8 cellular contexts compared by ENCODE assay signal in the genomic region with DNA sequence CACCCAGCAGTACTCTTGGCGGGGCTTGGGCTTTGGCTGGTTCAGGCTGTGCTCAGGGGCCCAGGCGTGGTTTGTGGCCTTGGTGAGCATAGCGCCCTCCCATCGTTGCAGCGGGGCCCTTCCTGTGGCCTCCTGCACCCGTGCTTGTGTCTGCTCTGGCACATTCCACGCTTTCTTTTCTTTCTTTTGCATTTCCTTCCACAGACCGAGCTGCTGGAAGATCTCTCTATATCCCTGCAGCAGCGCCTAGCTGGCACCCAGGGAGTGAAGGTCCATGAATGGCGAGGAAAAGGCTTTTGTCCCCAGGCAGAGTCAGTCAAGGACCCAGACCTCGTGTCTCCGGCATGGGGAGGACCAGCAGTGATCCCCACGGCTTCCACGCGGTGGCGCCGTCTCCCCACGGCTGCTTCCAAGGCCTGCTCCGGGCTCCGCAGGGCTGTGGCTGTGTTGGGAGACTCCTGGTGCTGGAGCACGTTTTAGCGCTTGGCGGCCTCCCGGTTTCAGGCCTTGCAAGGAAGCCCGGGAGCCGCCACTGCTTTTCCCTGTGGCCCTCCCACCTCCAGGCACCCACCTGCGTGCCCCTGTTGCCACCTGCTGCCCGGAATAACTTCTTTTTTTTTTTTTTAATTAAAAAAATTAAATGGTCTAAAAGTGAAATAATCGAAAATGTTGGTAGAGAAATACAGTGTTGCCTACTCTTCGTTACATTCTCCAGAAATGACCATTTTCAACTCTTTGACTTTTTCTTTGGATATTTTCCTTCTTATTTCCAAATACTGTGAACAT. TPM values are rescaled to one million over a fixed set of nuclear protein-coding genes. Genes with fewer than 3 reads are reported as not detected.
DNase-seq lines count a peak whose midpoint lies in the region; ATAC-seq and TF ChIP-seq lines count a peak whose summit lies in the region.

No MANE protein-coding gene starts in this region.

- TF ChIP-seq POLR2A in esophagus squamous epithelium (IDR thresholded peaks at IDR 0.05) = no peak

- H4K20me1 ChIP-seq in OCI-LY1 (ENCODE audit: insufficient read depth, low read length) = no peaks in the 10 kb centered on the region

- H3K27ac Mint-ChIP-seq in natural killer cell = peak overlapping the region; percentile 43 to 80
- peak overlapping the region; percentile 91 for H3K27ac Mint-ChIP-seq in stimulated activated effector memory CD8-positive, alpha-beta T cell treated with anti-CD3 and anti-CD28 coated beads, Interleukin-12 subunit alpha, Interleukin-12 subunit beta, amount 100 ng/mL, for 72 hours

- no peaks in the 10 kb centered on the region for H3K9me3 Mint-ChIP-seq in natural killer cell
- no peaks in the 10 kb centered on the region for H3K9me3 Mint-ChIP-seq in stimulated activated effector memory CD8-positive, alpha-beta T cell treated with anti-CD3 and anti-CD28 coated beads, Interleukin-12 subunit alpha, Interleukin-12 subunit beta, amount 100 ng/mL, for 72 hours

- no peaks in the 10 kb centered on the region for H3K27me3 ChIP-seq in OCI-LY1 (ENCODE audit: insufficient read depth, low read length)
- peaks cover 0 to 5% (median 0%) of the 10 kb centered on the region in 4 donors for H3K27me3 ChIP-seq in esophagus squamous epithelium

- in situ Hi-C loops in ACHN (cut with HindIII; ENCODE audit: low pct_ligation_motif_present, low pct_unique_long_range_greater_than_20kb, low sequenced_read_pairs) = no loop called here

- H3K36me3 Mint-ChIP-seq in natural killer cell = no peaks in the 10 kb centered on the region
- no peaks in the 10 kb centered on the region for H3K36me3 Mint-ChIP-seq in stimulated activated effector memory CD8-positive, alpha-beta T cell treated with anti-CD3 and anti-CD28 coated beads, Interleukin-12 subunit alpha, Interleukin-12 subunit beta, amount 100 ng/mL, for 72 hours

- 33 to 38% methylated on average over 12 to 18 of the region's 30 CpGs for WGBS in esophagus squamous epithelium, 2 donors

- H3K27me3 Mint-ChIP-seq in natural killer cell (ENCODE audit: low read depth in 2 of 2) = peaks cover 13 to 38% of the 10 kb centered on the region in 2 donors

- no peak overlapping the region for H3K4me3 ChIP-seq in OCI-LY1 (ENCODE audit: low read depth, low read length, poor library complexity, severe bottlenecking)
- no peak overlapping the region for H3K4me3 ChIP-seq in esophagus squamous epithelium

- peak overlapping the region; percentile 64 for H3K4me3 Mint-ChIP-seq in natural killer cell
- peak overlapping the region; percentile 52 for H3K4me3 Mint-ChIP-seq in stimulated activated effector memory CD8-positive, alpha-beta T cell treated with anti-CD3 and anti-CD28 coated beads, Interleukin-12 subunit alpha, Interleukin-12 subunit beta, amount 100 ng/mL, for 72 hours

- no peaks in the 10 kb centered on the region for H3K9me3 ChIP-seq in OCI-LY1 (ENCODE audit: low read length)
- no peaks in the 10 kb centered on the region for H3K9me3 ChIP-seq in esophagus squamous epithelium

- peaks cover 10 to 21% of the 10 kb centered on the region in 2 donors for H3K4me1 Mint-ChIP-seq in natural killer cell
- H3K4me1 Mint-ChIP-seq in stimulated activated effector memory CD8-positive, alpha-beta T cell treated with anti-CD3 and anti-CD28 coated beads, Interleukin-12 subunit alpha, Interleukin-12 subunit beta, amount 100 ng/mL, for 72 hours = peaks cover 26% of the 10 kb centered on the region

- no peaks in the 10 kb centered on the region for H3K9me2 ChIP-seq in OCI-LY1 (ENCODE audit: low read depth, low read length)

- TF ChIP-seq CTCF in OCI-LY1 (IDR thresholded peaks at IDR 0.05; ENCODE audit: low read length) = peak; percentile 64
- peak; percentile 53 to 88 (median 81) for TF ChIP-seq CTCF in esophagus squamous epithelium (IDR thresholded peaks at IDR 0.05)
- peak; percentile 96 for TF ChIP-seq CTCF in natural killer cell (IDR thresholded peaks at IDR 0.05)

- DNase-seq in ACHN (peak; percentile 53), activated T-cell treated with anti-CD3 and anti-CD28 coated beads for 4 hours (peak; percentile 56), esophagus squamous epithelium (lab: John Stamatoyannopoulos, UW) (no peak), natural killer cell (peak; percentile 79)
- peak; percentile 82 to 89 for DNase-seq in stimulated activated effector memory CD8-positive, alpha-beta T cell treated with anti-CD3 and anti-CD28 coated beads, Interleukin-12 subunit alpha, Interleukin-12 subunit beta, amount 100 ng/mL, for 72 hours (ENCODE audit: low spot score in 2 of 2)

- ATAC-seq in GM18868 (IDR thresholded peaks at IDR 0.05; ENCODE audit: unreplicated experiment) = peak; percentile 88
- ATAC-seq in HG03280 (IDR thresholded peaks at IDR 0.05; ENCODE audit: unreplicated experiment) = peak; percentile 89
- peak; percentile 86 to 99 (median 99) for ATAC-seq in natural killer cell
- peak; percentile 92 for ATAC-seq in stimulated activated effector memory CD8-positive, alpha-beta T cell treated with anti-CD3 and anti-CD28 coated beads, Interleukin-12 subunit alpha, Interleukin-12 subunit beta, amount 100 ng/mL, for 72 hours

- H3K79me2 ChIP-seq in OCI-LY1 (ENCODE audit: insufficient read depth, low read length) = no peaks in the 10 kb centered on the region

- H3K36me3 ChIP-seq in OCI-LY1 (ENCODE audit: insufficient read depth, low read length) (no peaks in the 10 kb centered on the region), esophagus squamous epithelium (no peaks in the 10 kb centered on the region)

- H3K27ac ChIP-seq in OCI-LY1 (ENCODE audit: low read depth, low read length, poor library complexity, severe bottlenecking) (no peak overlapping the region), esophagus squamous epithelium (no peak overlapping the region)

- no peaks in the 10 kb centered on the region for H3F3A ChIP-seq in OCI-LY1 (ENCODE audit: insufficient read depth, low read length)

- intact Hi-C loops in esophagus squamous epithelium (cut with DNase I) = no loop called here
- intact Hi-C loops in natural killer cell (cut with micrococcal nuclease) = loop anchor here (5.0 kb wide), 2 partner anchors 297 to 367 kb away; no protein-coding TSS in a partner anchor

- H2AFZ ChIP-seq in OCI-LY1 (ENCODE audit: low read length) = no peak overlapping the region

- no peak overlapping the region for H3K4me2 ChIP-seq in OCI-LY1 (ENCODE audit: low read length)

- H3K4me1 ChIP-seq in OCI-LY1 (ENCODE audit: insufficient read depth, low read length, severe bottlenecking) (no peaks in the 10 kb centered on the region), esophagus squamous epithelium (peaks cover 0 to 6% (median 0%) of the 10 kb centered on the region in 3 donors)

- no peak overlapping the region for H3K9ac ChIP-seq in OCI-LY1 (ENCODE audit: low read length)

RNA-seq across cellular contexts. Expression of gene GLB1L2, which starts 28.5 kb away (rescaled TPM):
- total RNA-seq in esophagus squamous epithelium = 1 to 10 TPM; 2.8 to 7.8 (median 3.7) TPM
- 1 to 10 TPM in 1 of 3 donors, under 1 TPM in 2; 0.57 to 3.3 (median 0.61) TPM for total RNA-seq in natural killer cell

RNA-seq across cellular contexts. Expression of gene B3GAT1, which starts 51.8 kb away (rescaled TPM):
- total RNA-seq in esophagus squamous epithelium (under 1 TPM in 3 of 4 donors, not detected in 1; 0.09 to 0.94 (median 0.38) TPM), natural killer cell (10 to 100 TPM; 41.3 to 78.4 (median 65.1) TPM)

Comparison
In these comparisons a context has a peak if more than half of its experiments do, and no peak if none do; other contexts are left out.
1. RNA of gene B3GAT1, which starts 51.8 kb away (total RNA-seq): 41.3 to 78.4 TPM in natural killer cell; 0.09 to 0.94 TPM in esophagus squamous epithelium; every median in the first group is over 10 times any median in the second.
2. Peak in every context shown above with its lines, with median percentiles within 50 percentile points of each other: ATAC-seq and CTCF ChIP-seq.